Comparison of ENCODE assay signal across 13 cellular contexts in genomic region chrY:2937149-2937548, GRCh38. TPM values are rescaled to one million over a fixed set of nuclear protein-coding genes. Genes with fewer than 3 reads are reported as not detected.
DNase-seq lines count a peak whose midpoint lies in the region; ATAC-seq, FAIRE-seq and TF ChIP-seq lines count a peak whose summit lies in the region.
"Had no signal": no experiment of that assay in that cellular context is flagged by ENCODE, and none has a peak within 500 bp of the region (broad histone marks: within the 10 kb centered on the region; RNA-seq: fewer than 3 reads in every experiment).

No MANE protein-coding gene starts in this region.

- H3K9ac ChIP-seq in endothelial cell of umbilical vein (replicated peaks; ENCODE audit: extremely low read depth, insufficient read depth, low read length) (no peak overlapping the region), SK-N-SH (no peak overlapping the region)
- H3K9ac ChIP-seq: neural progenitor cell had no signal

- H3K4me3 ChIP-seq in endothelial cell of umbilical vein (replicated peaks in 1 of 3; ENCODE audit: insufficient read depth in 1 of 3, low read depth in 1 of 3, low read length in 3 of 3), result peak overlapping the region in 1 of 3 experiments; percentile 88
- peak overlapping the region; percentile 83 for H3K4me3 ChIP-seq in thoracic aorta
- peak overlapping the region in 1 of 4 donors; percentile 68 for H3K4me3 ChIP-seq in gastrocnemius medialis
- H3K4me3 ChIP-seq in SK-N-SH (ENCODE audit: low read depth in 2 of 2, low read length in 1 of 2), result no peak overlapping the region
- H3K4me3 ChIP-seq: body of pancreas, neural progenitor cell had no signal

- no TSS peak for BruUV-seq in endothelial cell of umbilical vein (replicated peaks; lab: Mats Ljungman, UMichigan)

- H3F3A ChIP-seq in SK-N-SH (replicated peaks; ENCODE audit: insufficient read depth), result no peaks in the 10 kb centered on the region

- CTCF ChIA-PET in endothelial cell of umbilical vein (lab: Charles Lee), result interaction anchor here (0.9 to 1.3 kb wide), 5 partner anchors 8 to 137 kb away, joined by 3 to 4 read pairs (median 3); no protein-coding TSS in a partner anchor
- CTCF ChIA-PET in SK-N-SH (lab: Yijun Ruan, JAX), result no interaction called here

- no peak overlapping the region for H2AFZ ChIP-seq in endothelial cell of umbilical vein (ENCODE audit: low read depth, low read length)
- no peak overlapping the region for H2AFZ ChIP-seq in SK-N-SH (ENCODE audit: low read depth)
- H2AFZ ChIP-seq: neural progenitor cell had no signal

- WGBS in SK-N-SH (ENCODE audit: low lambda C conversion rate), result no CpG with 5 or more reads among the region's 19 CpGs

- H3K4me1 ChIP-seq in endothelial cell of umbilical vein (ENCODE audit: control insufficient read depth, extremely low read depth, insufficient read depth, low read length), result peaks cover 10% of the 10 kb centered on the region
- H3K4me1 ChIP-seq in thoracic aorta (ENCODE audit: control insufficient read depth in 1 of 2, low read depth in 2 of 2), result peaks cover 0 to 11% of the 10 kb centered on the region in 2 donors
- H3K4me1 ChIP-seq in gastrocnemius medialis, result peaks cover 0 to 15% of the 10 kb centered on the region in 2 donors
- no peaks in the 10 kb centered on the region for H3K4me1 ChIP-seq in SK-N-SH (ENCODE audit: control insufficient read depth in 1 of 2, insufficient read depth in 2 of 2, low read depth in 1 of 2, low read length in 1 of 2)
- H3K4me1 ChIP-seq: neural progenitor cell had no signal

- H4K20me1 ChIP-seq in endothelial cell of umbilical vein (replicated peaks; ENCODE audit: control insufficient read depth, extremely low read depth, insufficient read depth, low read length), result no peaks in the 10 kb centered on the region
- no peaks in the 10 kb centered on the region for H4K20me1 ChIP-seq in SK-N-SH (ENCODE audit: insufficient read depth)

- H3K9me3 ChIP-seq in endothelial cell of umbilical vein (replicated peaks; ENCODE audit: control insufficient read depth, insufficient read depth, low read length) (no peaks in the 10 kb centered on the region), thoracic aorta (no peaks in the 10 kb centered on the region), gastrocnemius medialis (no peaks in the 10 kb centered on the region), SK-N-SH (no peaks in the 10 kb centered on the region)
- H3K9me3 ChIP-seq: body of pancreas had no signal

- dilution Hi-C loops in endothelial cell of umbilical vein (cut with MboI; ENCODE audit: extremely low pct_ligation_motif_present, low sequenced_read_pairs), result no loop called here

- no peak for TF ChIP-seq POLR2A in endothelial cell of umbilical vein (IDR thresholded peaks at IDR 0.05; ENCODE audit: low read depth, low read length)
- no peak for TF ChIP-seq POLR2A in gastrocnemius medialis (IDR thresholded peaks at IDR 0.05)

- H3K27me3 ChIP-seq in endothelial cell of umbilical vein (ENCODE audit: control insufficient read depth in 2 of 2, insufficient read depth in 2 of 2, low read length in 2 of 2) (no peaks in the 10 kb centered on the region), thoracic aorta (replicated peaks; ENCODE audit: insufficient read depth) (no peaks in the 10 kb centered on the region), gastrocnemius medialis (no peaks in the 10 kb centered on the region), SK-N-SH (ENCODE audit: insufficient read depth) (no peaks in the 10 kb centered on the region)
- H3K27me3 ChIP-seq: body of pancreas, neural progenitor cell had no signal

- no peak for TF ChIP-seq EP300 in SK-N-SH (IDR thresholded peaks at IDR 0.05; ENCODE audit: borderline replicate concordance in 1 of 2, low read depth in 1 of 2, low read length in 1 of 2)

- no peaks in the 10 kb centered on the region for H3K36me3 ChIP-seq in endothelial cell of umbilical vein (ENCODE audit: control insufficient read depth in 2 of 2, extremely low read depth in 1 of 2, insufficient read depth in 2 of 2, low read length in 2 of 2)
- no peaks in the 10 kb centered on the region for H3K36me3 ChIP-seq in thoracic aorta
- H3K36me3 ChIP-seq in gastrocnemius medialis, result no peaks in the 10 kb centered on the region
- H3K36me3 ChIP-seq in SK-N-SH (replicated peaks in 1 of 2; ENCODE audit: control insufficient read depth in 1 of 2, insufficient read depth in 2 of 2, low read length in 1 of 2), result no peaks in the 10 kb centered on the region
- H3K36me3 ChIP-seq: neural progenitor cell had no signal

- POLR2A ChIA-PET in endothelial cell of umbilical vein (lab: Charles Lee) (no interaction called here), SK-N-SH (lab: Yijun Ruan, JAX) (no interaction called here)

- peak; percentile 6 for DNase-seq in activated naive CD4-positive, alpha-beta T cell treated with Interleukin-2 at 50 U/mL for 16 hours
- no peak for DNase-seq in activated naive CD4-positive, alpha-beta T cell (lab: John Stamatoyannopoulos, UW)
- DNase-seq in endothelial cell of umbilical vein (ENCODE audit: low read depth, low spot score) (no peak), thoracic aorta (ENCODE audit: low spot score) (no peak), gastrocnemius medialis (no peak), SK-N-SH (no peak)
- DNase-seq: activated CD8-positive, alpha-beta memory T cell treated with anti-CD3 and anti-CD28 coated beads for 24 hours; body of pancreas; NCI-H146; stimulated activated CD4-positive, alpha-beta T cell treated with anti-CD3 and anti-CD28 coated beads, Interleukin-12 subunit alpha, Interleukin-12 subunit beta, amount 100 ng/mL, for 4 hours had no signal

- intact Hi-C loops in endothelial cell of umbilical vein (cut with micrococcal nuclease) (loop anchor here (5.0 kb wide), 3 partner anchors 65 to 95 kb away; partner anchors contain the start of gene RPS4Y1), gastrocnemius medialis (cut with DNase I; ENCODE audit: low total_unique reads) (no loop called here)

- ATAC-seq in thoracic aorta (ENCODE audit: insufficient number of reproducible peaks, low FRiP score, low read depth) (no peak), gastrocnemius medialis (no peak), HG02763 (IDR thresholded peaks at IDR 0.05; ENCODE audit: unreplicated experiment) (no peak)
- ATAC-seq: body of pancreas had no signal

- H3K4me2 ChIP-seq in endothelial cell of umbilical vein (ENCODE audit: insufficient read depth, low read length), result peak overlapping the region; percentile 96
- no peak overlapping the region for H3K4me2 ChIP-seq in SK-N-SH
- H3K4me2 ChIP-seq: neural progenitor cell had no signal

- FAIRE-seq in endothelial cell of umbilical vein (lab: Jason Lieb, UNC), result no peak

- H3K9me2 ChIP-seq in SK-N-SH, result no peaks in the 10 kb centered on the region

- in situ Hi-C loops in gastrocnemius medialis (cut with MboI; ENCODE audit: low sequenced_read_pairs in 4 of 4), result no loop called here

- TF ChIP-seq RAD21 in SK-N-SH (IDR thresholded peaks at IDR 0.05; ENCODE audit: low read length), result no peak

- H3K27ac ChIP-seq in VCaP, result peak overlapping the region; percentile 99
- H3K27ac ChIP-seq in endothelial cell of umbilical vein (ENCODE audit: insufficient read depth, low read depth, low read length), result no peak overlapping the region
- peak overlapping the region; percentile 12 to 99 for H3K27ac ChIP-seq in thoracic aorta
- H3K27ac ChIP-seq in gastrocnemius medialis, result peak overlapping the region in 2 of 4 donors; percentile 97 to 100
- H3K27ac ChIP-seq in SK-N-SH (ENCODE audit: low read depth in 2 of 2, low read length in 1 of 2), result no peak overlapping the region
- H3K27ac ChIP-seq: neural progenitor cell had no signal

- no peaks in the 10 kb centered on the region for H3K9me1 ChIP-seq in endothelial cell of umbilical vein (replicated peaks; ENCODE audit: control insufficient read depth, extremely low read depth, insufficient read depth, low read length)

- H3K79me2 ChIP-seq in endothelial cell of umbilical vein (ENCODE audit: control insufficient read depth, insufficient read depth, low read length) (peaks cover 59% of the 10 kb centered on the region), SK-N-SH (ENCODE audit: insufficient read depth) (no peaks in the 10 kb centered on the region)

- TF ChIP-seq CTCF in VCaP (conservative IDR thresholded peaks at IDR 0.05), result no peak
- no peak for TF ChIP-seq CTCF in endothelial cell of umbilical vein (IDR thresholded peaks at IDR 0.05; ENCODE audit: extremely low read depth in 1 of 2, insufficient read depth in 1 of 2, low read depth in 1 of 2, low read length in 2 of 2)
- TF ChIP-seq CTCF in thoracic aorta (IDR thresholded peaks at IDR 0.05), result no peak
- no peak for TF ChIP-seq CTCF in gastrocnemius medialis (IDR thresholded peaks at IDR 0.05 in 4 of 5, conservative IDR thresholded peaks at IDR 0.05 in 1 of 5)
- no peak for TF ChIP-seq CTCF in SK-N-SH (IDR thresholded peaks at IDR 0.05)

TF ChIP-seq in endothelial cell of umbilical vein, 7 proteins besides CTCF, POLR2A, EP300 and RAD21 (continues in another document):
- no peak for TF ChIP-seq EZH2 (IDR thresholded peaks at IDR 0.05; ENCODE audit: borderline replicate concordance, low read depth, low read length, severe bottlenecking)
- TF ChIP-seq JUN (IDR thresholded peaks at IDR 0.05; ENCODE audit: borderline replicate concordance, insufficient read depth, insufficient read length, low read depth), result no peak
- no peak for TF ChIP-seq FOS (IDR thresholded peaks at IDR 0.05; ENCODE audit: borderline replicate concordance, insufficient read depth, low read length)
- TF ChIP-seq MYC (IDR thresholded peaks at IDR 0.05; ENCODE audit: low read depth, low read length), result no peak

TF ChIP-seq in SK-N-SH, 30 proteins besides CTCF, POLR2A, EP300 and RAD21 (continues in another document):
- TF ChIP-seq USF2 (IDR thresholded peaks at IDR 0.05; ENCODE audit: borderline replicate concordance, low read depth, low read length), result no peak

RNA-seq across cellular contexts. Expression of gene ZFY, which starts 2.0 kb away (rescaled TPM):
- total RNA-seq in endothelial cell of umbilical vein (10.8 and 15.1 TPM in 2 replicates), thoracic aorta (10 to 100 TPM; 13.1 to 14.0 TPM), gastrocnemius medialis (10 to 100 TPM in 2 of 4 donors, not detected in 2; 12.7 to 13.7 TPM)
- polyA plus RNA-seq in endothelial cell of umbilical vein (2.1 and 3.1 TPM in 2 replicates), SK-N-SH (2012; rRNA removed) (not detected in 2 replicates)
- polyA plus RNA-seq in endothelial cell of umbilical vein (2011; cell fraction: cytosol; rRNA removed), result 3.8 and 3.9 TPM in 2 replicates
- polyA plus RNA-seq in endothelial cell of umbilical vein (2011; cell fraction: nucleus; rRNA removed), result 19.2 and 19.5 TPM in 2 replicates
- polyA plus RNA-seq in endothelial cell of umbilical vein (2012), result 10.7 and 11.4 TPM in 2 replicates
- 19.9 and 29.8 TPM in 2 replicates for polyA minus RNA-seq in endothelial cell of umbilical vein
- not detected for polyA minus RNA-seq in endothelial cell of umbilical vein (2011; cell fraction: cytosol; rRNA and poly(A)+ RNA removed)
- 30.4 and 31.8 TPM in 2 replicates for polyA minus RNA-seq in endothelial cell of umbilical vein (2011; cell fraction: nucleus; rRNA and poly(A)+ RNA removed)
- not detected in 2 replicates for polyA plus RNA-seq in SK-N-SH (2012; cell fraction: cytosol; rRNA removed)
- not detected in 2 replicates for polyA plus RNA-seq in SK-N-SH (2012; cell fraction: nucleus; rRNA removed)
- total RNA-seq: body of pancreas had no signal

Comparison
In these comparisons a context has a peak if more than half of its experiments do, and no peak if none do; other contexts are left out.
1. H3K27ac ChIP-seq: peak in VCaP (single experiment) and thoracic aorta (2 of 2); none in endothelial cell of umbilical vein (single experiment) and SK-N-SH (0 of 2).